Comparison of ENCODE assay signal across 5 cellular contexts in genomic region chrY:6388658-6389057, GRCh38.
DNase-seq lines count a peak whose midpoint lies in the region; ATAC-seq, FAIRE-seq and TF ChIP-seq lines count a peak whose summit lies in the region.
"Not testable (repeated sequence)": the region's sequence is repeated elsewhere in the genome, so short reads cannot be mapped to it uniquely, and the experiment has no call there.

No MANE protein-coding gene starts in this region.

- TF ChIP-seq POLR2A in GM12891 (IDR thresholded peaks at IDR 0.05; ENCODE audit: low read depth, low read length); body of pancreas (IDR thresholded peaks at IDR 0.05): not testable (repeated sequence)

- not testable (repeated sequence) for H3K36me3 ChIP-seq in body of pancreas (replicated peaks in 1 of 2; ENCODE audit: insufficient read depth in 1 of 2, low read depth in 2 of 2); upper lobe of right lung

- H3K4me3 ChIP-seq in body of pancreas, upper lobe of right lung: not testable (repeated sequence)

- not testable (repeated sequence) for H3K4me1 ChIP-seq in body of pancreas, upper lobe of right lung

- no CpG with 5 or more reads among the region's 6 CpGs for WGBS in body of pancreas, 2 donors

- H3K27me3 ChIP-seq in body of pancreas, upper lobe of right lung: not testable (repeated sequence)

- H3K9me3 ChIP-seq in body of pancreas, upper lobe of right lung: not testable (repeated sequence)

- peak; percentile 48 for ATAC-seq in body of pancreas
- ATAC-seq in left lobe of liver, result peak; percentile 69
- ATAC-seq in upper lobe of right lung, result peak; percentile 37

- not testable (repeated sequence) for TF ChIP-seq CTCF in body of pancreas (IDR thresholded peaks at IDR 0.05); upper lobe of right lung (IDR thresholded peaks at IDR 0.05)

- FAIRE-seq in GM12891 (lab: Jason Lieb, UNC) (peak; percentile 65), RCC 7860 (lab: Jason Lieb, UNC) (peak; percentile 70)

- not testable (repeated sequence) for H3K27ac ChIP-seq in body of pancreas, upper lobe of right lung

- intact Hi-C loops in body of pancreas (cut with DNase I); upper lobe of right lung (cut with DNase I): not testable (repeated sequence)

- DNase-seq in GM12891 (ENCODE audit: insufficient read length, low spot score); RCC 7860 (ENCODE audit: low spot score); body of pancreas; left lobe of liver (ENCODE audit: low spot score); upper lobe of right lung: not testable (repeated sequence)
